Comparison of ENCODE assay signal across 8 cellular contexts in genomic region chr17:60392042-60392844, GRCh38. TPM values are rescaled to one million over a fixed set of nuclear protein-coding genes. Genes with fewer than 3 reads are reported as not detected.
A peak's percentile ranks its signal among the peaks of the same experiment; 100 is the strongest.
DNase-seq lines count a peak whose midpoint lies in the region; ATAC-seq and TF ChIP-seq lines count a peak whose summit lies in the region.

Gene USP32, minus strand, starts transcription at chr17:60392133. Its CDS starts 194 bp downstream, at chr17:60391939.

- H3K27me3 ChIP-seq in CD4-positive, alpha-beta T cell (ENCODE audit: control insufficient read depth, insufficient read depth, low read length) = no peaks in the 10 kb centered on the region
- no peaks in the 10 kb centered on the region for H3K27me3 ChIP-seq in lower lobe of right lung (ENCODE audit: low read depth)

- H3K27ac Mint-ChIP-seq in CD4-positive, alpha-beta T cell = peak within 1 kb of the TSS; percentile 91
- H3K27ac Mint-ChIP-seq in activated CD8-positive, alpha-beta T cell treated with anti-CD3 and anti-CD28 coated beads for 36 hours = peak within 1 kb of the TSS; percentile 97

- intact Hi-C loops in CD4-positive, alpha-beta T cell (cut with DNase I, micrococcal nuclease) = loop anchor here (2.0 to 10.0 kb wide), 7 partner anchors 137 to 1877 kb away; partner anchors contain the start of genes PPM1D (in 2 of the 2), BCAS3 (in 1 of the 2), DHX40 (in 1 of the 2) and MTMR4 (in 1 of the 2)
- intact Hi-C loops in activated CD8-positive, alpha-beta T cell treated with anti-CD3 and anti-CD28 coated beads for 36 hours (cut with micrococcal nuclease) = no loop called here
- intact Hi-C loops in lower lobe of right lung (cut with DNase I) = no loop called here

- ATAC-seq in CD4-positive, alpha-beta T cell (ENCODE audit: poor library complexity) = peak; percentile 87
- ATAC-seq in GM19397 (IDR thresholded peaks at IDR 0.05; ENCODE audit: unreplicated experiment) = peak; percentile 90
- ATAC-seq in HG03571 (IDR thresholded peaks at IDR 0.05; ENCODE audit: unreplicated experiment) = peak; percentile 72
- ATAC-seq in activated CD8-positive, alpha-beta T cell treated with anti-CD3 and anti-CD28 coated beads for 36 hours = peak; percentile 94
- ATAC-seq in lower lobe of right lung = peak; percentile 96 to 98

- POLR2A ChIA-PET in CD4-positive, alpha-beta T cell (lab: Charles Lee) = interaction anchor here (0.6 to 2.3 kb wide), 21 partner anchors 8 to 1471 kb away, joined by 3 to 15 read pairs (median 4); partner anchors contain the start of genes APPBP2, BCAS3, BRIP1 and PPM1D
- POLR2A ChIA-PET in activated CD8-positive, alpha-beta T cell treated with anti-CD3 and anti-CD28 coated beads for 36 hours (lab: Charles Lee) = interaction anchor here (0.6 to 1.5 kb wide), 5 partner anchors 10 to 314 kb away, joined by 3 to 4 read pairs (median 3); partner anchors contain the start of gene PPM1D

- H3K4me1 ChIP-seq in lower lobe of right lung = peaks cover 60% of the 10 kb centered on the region

- H3K4me3 Mint-ChIP-seq in CD4-positive, alpha-beta T cell = peak within 1 kb of the TSS; percentile 98
- peak within 1 kb of the TSS; percentile 93 for H3K4me3 Mint-ChIP-seq in activated CD8-positive, alpha-beta T cell treated with anti-CD3 and anti-CD28 coated beads for 36 hours

- peaks cover 45% of the 10 kb centered on the region for H3K4me1 Mint-ChIP-seq in CD4-positive, alpha-beta T cell (ENCODE audit: low read depth)
- H3K4me1 Mint-ChIP-seq in activated CD8-positive, alpha-beta T cell treated with anti-CD3 and anti-CD28 coated beads for 36 hours (ENCODE audit: low read depth) = peaks cover 47% of the 10 kb centered on the region

- TF ChIP-seq CTCF in CD4-positive, alpha-beta T cell (IDR thresholded peaks at IDR 0.05) = peak; percentile 50
- TF ChIP-seq CTCF in activated CD8-positive, alpha-beta T cell treated with anti-CD3 and anti-CD28 coated beads for 36 hours (IDR thresholded peaks at IDR 0.05) = no peak
- peak; percentile 46 for TF ChIP-seq CTCF in lower lobe of right lung (IDR thresholded peaks at IDR 0.05)

- H3K9me3 ChIP-seq in CD4-positive, alpha-beta T cell (ENCODE audit: control insufficient read depth, low read length) = no peaks in the 10 kb centered on the region
- no peaks in the 10 kb centered on the region for H3K9me3 ChIP-seq in lower lobe of right lung

- H3K36me3 ChIP-seq in lower lobe of right lung = no peaks in the 10 kb centered on the region

- CTCF ChIA-PET in CD4-positive, alpha-beta T cell (lab: Charles Lee) = interaction anchor here (0.6 to 1.8 kb wide), 5 partner anchors 9 to 166 kb away, joined by 3 to 7 read pairs (median 4); no protein-coding TSS in a partner anchor
- CTCF ChIA-PET in activated CD8-positive, alpha-beta T cell treated with anti-CD3 and anti-CD28 coated beads for 36 hours (lab: Charles Lee) = interaction anchor here (1.7 kb wide), 2 partner anchors 10 to 17 kb away, joined by 3 to 6 read pairs; no protein-coding TSS in a partner anchor

- H3K27ac ChIP-seq in CD4-positive, alpha-beta T cell (ENCODE audit: low read depth, low read length) = peak within 1 kb of the TSS; percentile 88
- H3K27ac ChIP-seq in lower lobe of right lung = peak within 1 kb of the TSS; percentile 93

- DNase-seq in CD4-positive, alpha-beta T cell = peak; percentile 94 to 99 (median 97)
- DNase-seq in NCI-H82 treated with DMSO at 0.1 percent for 48 hours (lab: John Stamatoyannopoulos, UW; ENCODE audit: unreplicated experiment) (peak; percentile 99), ecto neural progenitor cell (ENCODE audit: low spot score) (peak; percentile 100), lower lobe of right lung (peak; percentile 99)
- peak; percentile 99 for DNase-seq in activated CD8-positive, alpha-beta T cell treated with anti-CD3 and anti-CD28 coated beads for 36 hours
- DNase-seq in stimulated activated CD4-positive, alpha-beta T cell treated with anti-CD3 and anti-CD28 coated beads, TNF-alpha, amount 100 ng/mL, for 24 hours (ENCODE audit: low read depth in 3 of 3) = peak; percentile 92 to 99 (median 96)

- no peaks in the 10 kb centered on the region for H3K9me3 Mint-ChIP-seq in CD4-positive, alpha-beta T cell
- no peaks in the 10 kb centered on the region for H3K9me3 Mint-ChIP-seq in activated CD8-positive, alpha-beta T cell treated with anti-CD3 and anti-CD28 coated beads for 36 hours

- H3K36me3 Mint-ChIP-seq in CD4-positive, alpha-beta T cell (ENCODE audit: low read depth) = peaks cover 23% of the 10 kb centered on the region
- no peaks in the 10 kb centered on the region for H3K36me3 Mint-ChIP-seq in activated CD8-positive, alpha-beta T cell treated with anti-CD3 and anti-CD28 coated beads for 36 hours (ENCODE audit: low read depth)

- H3K27me3 Mint-ChIP-seq in CD4-positive, alpha-beta T cell = no peaks in the 10 kb centered on the region
- no peaks in the 10 kb centered on the region for H3K27me3 Mint-ChIP-seq in activated CD8-positive, alpha-beta T cell treated with anti-CD3 and anti-CD28 coated beads for 36 hours

- peak within 1 kb of the TSS; percentile 75 for H3K4me3 ChIP-seq in lower lobe of right lung

RNA-seq across cellular contexts. Expression of gene USP32, which starts in this region (rescaled TPM):
- 10 to 100 TPM; 23.9 to 24.7 TPM for total RNA-seq in CD4-positive, alpha-beta T cell
- total RNA-seq in activated CD8-positive, alpha-beta T cell treated with anti-CD3 and anti-CD28 coated beads for 36 hours = 10 to 100 TPM; 26.5 TPM
- 68.9 TPM for total RNA-seq in lower lobe of right lung

Comparison
In these comparisons a context has a peak if more than half of its experiments do, and no peak if none do; other contexts are left out.
1. Peak in every context shown above with its lines: DNase-seq, ATAC-seq, H3K4me3 ChIP-seq and H3K27ac ChIP-seq.
2. intact Hi-C loops: an anchor here in CD4-positive, alpha-beta T cell (2.0 to 10.0 kb wide); none called in activated CD8-positive, alpha-beta T cell treated with anti-CD3 and anti-CD28 coated beads for 36 hours and lower lobe of right lung.